Comparison of ENCODE assay signal across 8 cellular contexts in the genomic region with DNA sequence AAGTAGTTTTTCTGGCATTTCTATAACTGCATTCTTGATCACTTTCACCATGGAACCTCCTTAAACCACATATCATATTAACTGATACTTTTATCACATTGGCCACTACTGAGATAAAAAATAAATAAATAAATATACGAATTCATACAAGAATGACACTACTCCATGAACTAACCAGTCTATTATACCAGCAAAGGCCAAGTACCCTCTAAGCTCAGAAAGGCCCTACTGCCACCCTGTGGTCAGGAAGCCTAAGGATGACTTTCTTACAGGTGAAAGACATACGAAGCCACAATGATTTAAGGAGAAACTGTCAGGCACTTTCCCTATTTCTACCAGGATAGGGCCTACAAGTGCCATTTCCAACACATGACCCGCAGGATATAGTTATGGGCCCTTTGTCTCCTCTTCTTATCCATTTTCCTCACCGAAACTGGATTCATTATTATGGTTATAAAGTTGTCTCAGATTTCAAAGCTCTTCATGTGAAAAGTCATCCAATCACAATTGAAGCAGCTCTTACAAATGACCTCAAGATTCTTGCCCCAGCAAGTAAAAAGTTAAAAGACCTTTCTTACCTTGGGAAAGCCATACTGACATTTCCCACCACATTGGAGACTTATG. TPM values are rescaled to one million over a fixed set of nuclear protein-coding genes. Genes with fewer than 3 reads are reported as not detected.
DNase-seq lines count a peak whose midpoint lies in the region; ATAC-seq, FAIRE-seq and TF ChIP-seq lines count a peak whose summit lies in the region.

No MANE protein-coding gene starts in this region.

- H3K79me1 ChIP-seq in mesenchymal stem cell (replicated peaks; ENCODE audit: low read length, poor library complexity, severe bottlenecking) = peaks cover 14% of the 10 kb centered on the region

- H2BK15ac ChIP-seq in mesenchymal stem cell (ENCODE audit: low read depth, poor library complexity, severe bottlenecking) = no peak overlapping the region

- H3K36me3 Mint-ChIP-seq in effector memory CD8-positive, alpha-beta T cell (ENCODE audit: insufficient read depth) = peaks cover 58% of the 10 kb centered on the region
- peaks cover 84% of the 10 kb centered on the region for H3K36me3 Mint-ChIP-seq in stimulated activated effector memory CD8-positive, alpha-beta T cell treated with anti-CD3 and anti-CD28 coated beads, Interleukin-12 subunit alpha, Interleukin-12 subunit beta, amount 100 ng/mL, for 72 hours

- no peak overlapping the region for H3K4me2 ChIP-seq in mesenchymal stem cell (ENCODE audit: low read length, poor library complexity, severe bottlenecking)

- H3K4ac ChIP-seq in mesenchymal stem cell (ENCODE audit: low read depth in 1 of 2, low read length in 2 of 2) = no peak overlapping the region

- H4K8ac ChIP-seq in mesenchymal stem cell (ENCODE audit: low read length) = no peak overlapping the region

- no peak overlapping the region for H4K91ac ChIP-seq in mesenchymal stem cell (ENCODE audit: low read length)

- no peaks in the 10 kb centered on the region for H3K9me3 Mint-ChIP-seq in effector memory CD8-positive, alpha-beta T cell
- H3K9me3 Mint-ChIP-seq in stimulated activated effector memory CD8-positive, alpha-beta T cell treated with anti-CD3 and anti-CD28 coated beads, Interleukin-12 subunit alpha, Interleukin-12 subunit beta, amount 100 ng/mL, for 72 hours = no peaks in the 10 kb centered on the region

- no peaks in the 10 kb centered on the region for H3K27me3 Mint-ChIP-seq in effector memory CD8-positive, alpha-beta T cell

- no peaks in the 10 kb centered on the region for H3K27me3 ChIP-seq in mesenchymal stem cell (ENCODE audit: control insufficient read depth in 1 of 2, insufficient read depth in 1 of 2, low read length in 2 of 2)

- H3K36me3 ChIP-seq in mesenchymal stem cell (ENCODE audit: control insufficient read depth in 1 of 2, insufficient read depth in 2 of 2, low read depth in 1 of 2, low read length in 2 of 2) = peaks cover 39 to 88% of the 10 kb centered on the region in 2 experiments

- H2BK5ac ChIP-seq in mesenchymal stem cell (ENCODE audit: low read depth, low read length, poor library complexity, severe bottlenecking) = no peak overlapping the region

- H2AFZ ChIP-seq in mesenchymal stem cell (ENCODE audit: low read depth, low read length) = no peak overlapping the region

- peak overlapping the region; percentile 20 to 28 for H3K27ac Mint-ChIP-seq in effector memory CD8-positive, alpha-beta T cell
- H3K27ac Mint-ChIP-seq in stimulated activated effector memory CD8-positive, alpha-beta T cell treated with anti-CD3 and anti-CD28 coated beads, Interleukin-12 subunit alpha, Interleukin-12 subunit beta, amount 100 ng/mL, for 72 hours = no peak overlapping the region

- no peak overlapping the region for H2BK12ac ChIP-seq in mesenchymal stem cell (ENCODE audit: low read length in 2 of 2)

- peak; percentile 89 for ATAC-seq in effector memory CD8-positive, alpha-beta T cell (replicated peaks)
- ATAC-seq in stimulated activated effector memory CD8-positive, alpha-beta T cell treated with anti-CD3 and anti-CD28 coated beads, Interleukin-12 subunit alpha, Interleukin-12 subunit beta, amount 100 ng/mL, for 72 hours = peak; percentile 88
- ATAC-seq in GM21360 (IDR thresholded peaks at IDR 0.05; ENCODE audit: unreplicated experiment) = no peak

- no peak overlapping the region for H3K9ac ChIP-seq in mesenchymal stem cell (ENCODE audit: low read length)

- H3K9me3 ChIP-seq in mesenchymal stem cell (ENCODE audit: control insufficient read depth, low read length) = no peaks in the 10 kb centered on the region

- H3K4me3 Mint-ChIP-seq in effector memory CD8-positive, alpha-beta T cell = no peak overlapping the region
- H3K4me3 Mint-ChIP-seq in stimulated activated effector memory CD8-positive, alpha-beta T cell treated with anti-CD3 and anti-CD28 coated beads, Interleukin-12 subunit alpha, Interleukin-12 subunit beta, amount 100 ng/mL, for 72 hours = no peak overlapping the region

- no peak overlapping the region for H3K4me3 ChIP-seq in mesenchymal stem cell (ENCODE audit: insufficient read depth in 1 of 2, low read depth in 1 of 2, low read length in 2 of 2)

- no peak overlapping the region for H3K14ac ChIP-seq in mesenchymal stem cell (ENCODE audit: low read length in 2 of 2)

- no peak for TF ChIP-seq POLR2A in GM12892 (IDR thresholded peaks at IDR 0.05; ENCODE audit: low read depth, low read length)

- no peak overlapping the region for H2BK120ac ChIP-seq in mesenchymal stem cell (ENCODE audit: low read depth, low read length)

- H3K4me1 Mint-ChIP-seq in effector memory CD8-positive, alpha-beta T cell (ENCODE audit: low read depth in 2 of 2) = peaks cover 0 to 6% of the 10 kb centered on the region in 2 donors
- H3K4me1 Mint-ChIP-seq in stimulated activated effector memory CD8-positive, alpha-beta T cell treated with anti-CD3 and anti-CD28 coated beads, Interleukin-12 subunit alpha, Interleukin-12 subunit beta, amount 100 ng/mL, for 72 hours = no peaks in the 10 kb centered on the region

- no peak overlapping the region for H2AK5ac ChIP-seq in mesenchymal stem cell (ENCODE audit: low read length, severe bottlenecking)

- WGBS in mesenchymal stem cell = 66% methylated on average over 4 of the region's 4 CpGs

- H3K23ac ChIP-seq in mesenchymal stem cell (ENCODE audit: low read length in 2 of 2) = no peak overlapping the region

- FAIRE-seq in A204.1 (lab: Jason Lieb, UNC) (peak; percentile 91), GM12892 (lab: Jason Lieb, UNC) (peak; percentile 89)

- H3K27ac ChIP-seq in mesenchymal stem cell (ENCODE audit: low read length, poor library complexity, severe bottlenecking) = no peak overlapping the region

- DNase-seq in GM12892 (ENCODE audit: insufficient read length) = no peak
- DNase-seq in NCI-H510A treated with DMSO at 0.1 percent for 48 hours (lab: John Stamatoyannopoulos, UW) = peak; percentile 79
- peak; percentile 22 to 39 for DNase-seq in activated CD4-positive, alpha-beta T cell treated with anti-CD3 and anti-CD28 coated beads, Interleukin-2, amount 50 U/mL, for 24 hours (ENCODE audit: low read depth in 1 of 2, low spot score in 1 of 2)
- DNase-seq in effector memory CD8-positive, alpha-beta T cell = peak; percentile 59 to 69 (median 62)
- peak; percentile 78 for DNase-seq in mesenchymal stem cell
- DNase-seq in stimulated activated effector memory CD8-positive, alpha-beta T cell treated with anti-CD3 and anti-CD28 coated beads, Interleukin-12 subunit alpha, Interleukin-12 subunit beta, amount 100 ng/mL, for 72 hours (ENCODE audit: low spot score in 2 of 2) = peak; percentile 24 to 70

- no peak overlapping the region for H3K18ac ChIP-seq in mesenchymal stem cell (ENCODE audit: low read depth in 1 of 2, low read length in 2 of 2)

- H3K4me1 ChIP-seq in mesenchymal stem cell (ENCODE audit: control insufficient read depth, insufficient read depth, low read depth, low read length) = peaks cover 1% of the 10 kb centered on the region

RNA-seq across cellular contexts. Expression of gene DNAJC8, which starts 23.9 kb away (rescaled TPM):
- polyA plus RNA-seq in GM12892 (2012; ENCODE audit: missing spikeins) = 114 TPM
- 128 TPM for polyA plus RNA-seq in mesenchymal stem cell (2013, experiment 1 of 2)
- polyA plus RNA-seq in mesenchymal stem cell (2013, experiment 2 of 2) = 125 TPM

RNA-seq across cellular contexts. Expression of gene ATP5IF1, which starts 27.0 kb away (rescaled TPM):
- polyA plus RNA-seq in GM12892 (2012; ENCODE audit: missing spikeins) = 291 TPM
- polyA plus RNA-seq in mesenchymal stem cell (2013, experiment 1 of 2) = 410 TPM
- polyA plus RNA-seq in mesenchymal stem cell (2013, experiment 2 of 2) = 423 TPM

RNA-seq across cellular contexts. Expression of gene PTAFR, which starts 32.4 kb away (rescaled TPM):
- polyA plus RNA-seq in GM12892 (2012; ENCODE audit: missing spikeins) = 11.6 TPM
- polyA plus RNA-seq in mesenchymal stem cell (2013, experiment 1 of 2) = 0.07 TPM
- 0.08 TPM for polyA plus RNA-seq in mesenchymal stem cell (2013, experiment 2 of 2)

RNA-seq across cellular contexts. Expression of gene SESN2, which starts 50.4 kb away (rescaled TPM):
- polyA plus RNA-seq in GM12892 (2012; ENCODE audit: missing spikeins) = 7.0 TPM
- polyA plus RNA-seq in mesenchymal stem cell (2013, experiment 1 of 2) = 29.9 TPM
- polyA plus RNA-seq in mesenchymal stem cell (2013, experiment 2 of 2) = 29.1 TPM
